Comparison of ENCODE assay signal across 1 cellular context in the genomic region with DNA sequence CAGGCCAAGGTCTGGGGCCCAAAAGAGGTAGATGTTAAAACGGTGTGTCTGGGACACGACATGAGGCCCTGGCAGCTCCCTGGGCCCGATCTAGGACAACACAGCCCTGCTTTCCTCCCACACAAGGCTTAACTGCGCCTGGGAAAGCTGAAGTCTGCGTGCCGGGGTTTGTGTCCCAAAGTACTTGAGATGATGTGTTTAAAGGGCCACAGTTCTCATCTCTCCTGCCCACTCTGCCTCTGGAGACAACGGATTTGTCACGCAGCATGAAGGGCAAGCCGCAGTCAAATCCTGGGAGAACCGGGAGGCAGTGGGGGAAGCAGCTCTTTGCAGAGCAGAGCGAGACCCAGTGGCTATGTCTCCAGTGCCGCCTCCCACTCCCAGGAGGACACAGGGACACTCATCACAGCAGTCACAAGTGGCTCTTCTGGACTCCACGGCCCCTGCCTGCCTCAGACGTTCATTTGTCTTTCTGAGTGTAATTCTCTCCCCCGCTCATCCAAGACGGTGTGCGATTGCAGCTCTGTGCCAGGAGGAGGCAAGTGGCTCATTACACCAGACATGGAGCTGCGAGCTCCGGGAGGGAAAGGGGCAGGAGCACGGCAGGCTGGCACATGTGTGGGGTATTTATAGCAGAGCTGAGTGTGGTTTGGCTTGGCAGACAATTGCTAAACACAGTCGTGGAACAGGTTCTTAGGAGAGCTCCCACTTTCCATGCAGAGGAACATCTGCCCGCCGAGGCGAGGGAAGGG.
TF ChIP-seq lines count a peak whose summit lies in the region.

No MANE protein-coding gene starts in this region.

TF ChIP-seq in SK-N-SH treated with all-trans-retinoic acid at 6 μM for 48 hours, 23 proteins besides CTCF, POLR2A, EP300 and RAD21 (continued from another document):
- TF ChIP-seq, protein P1, sequence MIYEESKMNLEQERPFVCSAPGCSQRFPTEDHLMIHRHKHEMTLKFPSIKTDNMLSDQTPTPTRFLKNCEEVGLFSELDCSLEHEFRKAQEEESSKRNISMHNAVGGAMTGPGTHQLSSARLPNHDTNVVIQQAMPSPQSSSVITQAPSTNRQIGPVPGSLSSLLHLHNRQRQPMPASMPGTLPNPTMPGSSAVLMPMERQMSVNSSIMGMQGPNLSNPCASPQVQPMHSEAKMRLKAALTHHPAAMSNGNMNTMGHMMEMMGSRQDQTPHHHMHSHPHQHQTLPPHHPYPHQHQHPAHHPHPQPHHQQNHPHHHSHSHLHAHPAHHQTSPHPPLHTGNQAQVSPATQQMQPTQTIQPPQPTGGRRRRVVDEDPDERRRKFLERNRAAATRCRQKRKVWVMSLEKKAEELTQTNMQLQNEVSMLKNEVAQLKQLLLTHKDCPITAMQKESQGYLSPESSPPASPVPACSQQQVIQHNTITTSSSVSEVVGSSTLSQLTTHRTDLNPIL (CRISPR knock-in tag; IDR thresholded peaks at IDR 0.05; ENCODE audit: low read depth) = no peak
